In genomic region chr9:97475079-97475478, GRCh38 we compare ENCODE assay signal across 24 cellular contexts. TPM values are rescaled to one million over a fixed set of nuclear protein-coding genes. Genes with fewer than 3 reads are reported as not detected.
A peak's percentile ranks its signal among the peaks of the same experiment; 100 is the strongest.
DNase-seq lines count a peak whose midpoint lies in the region; ATAC-seq, FAIRE-seq and TF ChIP-seq lines count a peak whose summit lies in the region.
"Had no signal": no experiment of that assay in that cellular context is flagged by ENCODE, and none has a peak within 500 bp of the region (broad histone marks: within the 10 kb centered on the region; RNA-seq: fewer than 3 reads in every experiment).

No MANE protein-coding gene starts in this region.

- H2AK9ac ChIP-seq in IMR-90 (replicated peaks; ENCODE audit: low read depth, low read length, poor library complexity) = no peak overlapping the region

- TF ChIP-seq POLR2A in IMR-90 (IDR thresholded peaks at IDR 0.05; ENCODE audit: low read depth, low read length) = no peak

- no peak overlapping the region for H4K91ac ChIP-seq in IMR-90 (ENCODE audit: insufficient read depth, low read depth, low read length)

- H3K4me3 ChIP-seq in BJ (ENCODE audit: low read depth, low read length) (no peak overlapping the region), IMR-90 (ENCODE audit: insufficient read depth, low read depth, low read length) (no peak overlapping the region), bronchial epithelial cell (ENCODE audit: low read depth, low read length) (no peak overlapping the region)
- H3K4me3 ChIP-seq: BLaER1 treated with 17β-estradiol and CSF1 and Interleukin-3, amounts not matched to agents 10 nM and 100 nM; lung; smooth muscle cell; suprapubic skin had no signal

- no peaks in the 10 kb centered on the region for H3K9me3 Mint-ChIP-seq in activated CD8-positive, alpha-beta memory T cell treated with anti-CD3 and anti-CD28 coated beads, Interleukin-2, amount 10 ng/mL, durations not matched to agents 7 days and 5 days (ENCODE audit: low read depth)
- H3K9me3 Mint-ChIP-seq: activated B cell treated with CpG ODN at 0.5 μM for 24 hours; naive thymus-derived CD8-positive, alpha-beta T cell had no signal

- no peak overlapping the region for H3K14ac ChIP-seq in IMR-90 (replicated peaks; ENCODE audit: low read depth, low read length)

- no peak overlapping the region for H2BK15ac ChIP-seq in IMR-90 (ENCODE audit: low read depth, low read length)

- H3K18ac ChIP-seq in IMR-90 (ENCODE audit: low read depth, low read length) = no peak overlapping the region

- FAIRE-seq in bronchial epithelial cell (lab: Jason Lieb, UNC) (no peak), D721Med (lab: Jason Lieb, UNC) (no peak)
- FAIRE-seq: GM18507, H1 had no signal

- CTCF ChIA-PET in BJ (lab: Yijun Ruan, JAX) = interaction anchor here (1.2 to 3.3 kb wide), 4 partner anchors 12 to 127 kb away, joined by 3 to 24 read pairs (median 5); no protein-coding TSS in a partner anchor
- CTCF ChIA-PET in IMR-90 (lab: Yijun Ruan, JAX) = interaction anchor here (1.1 to 2.4 kb wide), 2 partner anchors 124 to 140 kb away, joined by 5 to 21 read pairs; no protein-coding TSS in a partner anchor
- CTCF ChIA-PET in activated CD8-positive, alpha-beta memory T cell treated with anti-CD3 and anti-CD28 coated beads, Interleukin-2, amount 10 ng/mL, durations not matched to agents 7 days and 5 days (lab: Charles Lee) = no interaction called here

- peaks cover 11% of the 10 kb centered on the region for H3K36me3 Mint-ChIP-seq in activated CD8-positive, alpha-beta memory T cell treated with anti-CD3 and anti-CD28 coated beads, Interleukin-2, amount 10 ng/mL, durations not matched to agents 7 days and 5 days

- DNase-seq in BJ (ENCODE audit: low read depth) (peak; percentile 23), IMR-90 (peak; percentile 89), bronchial epithelial cell (ENCODE audit: low read depth) (peak; percentile 7), left kidney (ENCODE audit: low read depth, low spot score) (peak; percentile 18), D721Med (ENCODE audit: insufficient read length, low spot score) (no peak), NCI-H510A treated with DMSO at 0.1 percent for 48 hours (lab: John Stamatoyannopoulos, UW) (no peak), C1 segment of cervical spinal cord (lab: John Stamatoyannopoulos, UW) (no peak)
- DNase-seq in activated CD8-positive, alpha-beta memory T cell treated with anti-CD3 and anti-CD28 coated beads, Interleukin-2, amount 10 ng/mL, durations not matched to agents 7 days and 5 days = no peak
- DNase-seq: activated B cell treated with CpG ODN at 0.5 μM for 24 hours; activated effector memory CD4-positive, alpha-beta T cell treated with anti-CD3 and anti-CD28 coated beads, Interleukin-2, amount 50 U/mL, for 16 hours; aorta; DMS 273 treated with DMSO at 0.1 percent for 48 hours; Karpas-422; naive thymus-derived CD8-positive, alpha-beta T cell; NCI-H1436; NCI-H2227 treated with DMSO at 0.1 percent for 48 hours; NK-92 treated with Interleukin-12 subunit alpha and Interleukin-12 subunit beta, amount 100 ng/mL, for 24 hours had no signal

- no peak for TF ChIP-seq RAD21 in IMR-90 (IDR thresholded peaks at IDR 0.05; ENCODE audit: low read length)

- no peaks in the 10 kb centered on the region; the same call in 1 of the 2 replicates for H3K9me1 ChIP-seq in IMR-90 (ENCODE audit: insufficient read depth, low read length)

- H3K79me1 ChIP-seq in IMR-90 (ENCODE audit: low read depth in 1 of 2, low read length in 2 of 2) = no peaks in the 10 kb centered on the region

- H2BK5ac ChIP-seq in IMR-90 (ENCODE audit: low read depth, low read length, poor library complexity, severe bottlenecking) = peak overlapping the region; percentile 89

- H3K56ac ChIP-seq in IMR-90 (ENCODE audit: extremely low read depth, insufficient read depth, low read length) = no peak overlapping the region

- BruUV-seq in IMR-90 (replicated peaks; lab: Mats Ljungman, UMichigan) = no TSS peak

- H3K4me1 ChIP-seq in IMR-90 (ENCODE audit: control insufficient read depth, insufficient read depth, low read length) = peaks cover 18% of the 10 kb centered on the region
- H3K4me1 ChIP-seq: BLaER1 treated with 17β-estradiol and CSF1 and Interleukin-3, amounts not matched to agents 10 nM and 100 nM; suprapubic skin had no signal

- H2BK20ac ChIP-seq in IMR-90 (ENCODE audit: low read depth, low read length) = no peak overlapping the region

- H3K27me3 ChIP-seq in BJ (ENCODE audit: control insufficient read depth, insufficient read depth, low read length) = no peaks in the 10 kb centered on the region
- no peaks in the 10 kb centered on the region for H3K27me3 ChIP-seq in IMR-90 (ENCODE audit: control insufficient read depth, insufficient read depth, low read length)
- H3K27me3 ChIP-seq in bronchial epithelial cell (ENCODE audit: control insufficient read depth, insufficient read depth, low read length) = no peaks in the 10 kb centered on the region
- H3K27me3 ChIP-seq: BLaER1 treated with 17β-estradiol and CSF1 and Interleukin-3, amounts not matched to agents 10 nM and 100 nM; suprapubic skin had no signal

- no peak for TF ChIP-seq CTCF in BJ (IDR thresholded peaks at IDR 0.05; ENCODE audit: insufficient read depth, low read depth, low read length)
- no peak for TF ChIP-seq CTCF in IMR-90 (conservative IDR thresholded peaks at IDR 0.05; ENCODE audit: low read depth, low read length)
- no peak for TF ChIP-seq CTCF in bronchial epithelial cell (IDR thresholded peaks at IDR 0.05; ENCODE audit: insufficient read depth, low read length, severe bottlenecking)
- no peak for TF ChIP-seq CTCF in D721Med (IDR thresholded peaks at IDR 0.05; ENCODE audit: insufficient read depth, missing control alignments)

- dilution Hi-C loops in IMR-90 (cut with HindIII; ENCODE audit: low sequenced_read_pairs, unreplicated experiment) = no loop called here

- no peaks in the 10 kb centered on the region for H3K9me3 ChIP-seq in IMR-90 (ENCODE audit: control insufficient read depth, insufficient read depth, low read length)
- H3K9me3 ChIP-seq: BLaER1 treated with 17β-estradiol and CSF1 and Interleukin-3, amounts not matched to agents 10 nM and 100 nM; suprapubic skin had no signal

- H4K20me1 ChIP-seq in IMR-90 (ENCODE audit: insufficient read depth, low read length) = no peaks in the 10 kb centered on the region; the same call in 1 of the 2 replicates
- H4K20me1 ChIP-seq: BLaER1 treated with 17β-estradiol and CSF1 and Interleukin-3, amounts not matched to agents 10 nM and 100 nM had no signal

- peak; percentile 82 for ATAC-seq in IMR-90 (ENCODE audit: low read depth)
- no peak for ATAC-seq in activated CD8-positive, alpha-beta memory T cell treated with anti-CD3 and anti-CD28 coated beads, Interleukin-2, amount 10 ng/mL, durations not matched to agents 7 days and 5 days
- ATAC-seq: naive thymus-derived CD8-positive, alpha-beta T cell had no signal

- H3K23ac ChIP-seq in IMR-90 (ENCODE audit: low read depth, low read length) = no peak overlapping the region

- intact Hi-C loops in IMR-90 (cut with micrococcal nuclease) = no loop called here

- H3K36me3 ChIP-seq in BJ (ENCODE audit: control insufficient read depth, insufficient read depth, low read length) (peaks cover 1% of the 10 kb centered on the region; the same call in 1 of the 2 replicates), IMR-90 (ENCODE audit: control insufficient read depth, insufficient read depth, low read length) (no peaks in the 10 kb centered on the region; the same call in 1 of the 2 replicates), bronchial epithelial cell (ENCODE audit: control insufficient read depth, insufficient read depth, low read length) (no peaks in the 10 kb centered on the region)

- WGBS in IMR-90 (ENCODE audit: extremely low coverage in 2 of 2, insufficient read length in 1 of 2), 2 experiments = no CpG with 5 or more reads among the region's 3 CpGs

- H3K4me2 ChIP-seq in IMR-90 (ENCODE audit: low read depth, low read length) = peak overlapping the region; percentile 78; the same call in 1 of the 2 replicates
- H3K4me2 ChIP-seq: BLaER1 treated with 17β-estradiol and CSF1 and Interleukin-3, amounts not matched to agents 10 nM and 100 nM; smooth muscle cell had no signal

- no peak overlapping the region for H2AFZ ChIP-seq in IMR-90 (replicated peaks; ENCODE audit: low read length, poor library complexity)
- H2AFZ ChIP-seq: parathyroid adenoma had no signal

- H3K27me3 Mint-ChIP-seq in activated CD8-positive, alpha-beta memory T cell treated with anti-CD3 and anti-CD28 coated beads, Interleukin-2, amount 10 ng/mL, durations not matched to agents 7 days and 5 days = no peaks in the 10 kb centered on the region
- H3K27me3 Mint-ChIP-seq: activated B cell treated with CpG ODN at 0.5 μM for 24 hours; naive thymus-derived CD8-positive, alpha-beta T cell had no signal

- no peak overlapping the region for H3K9ac ChIP-seq in IMR-90 (ENCODE audit: low read depth, low read length)
- H3K9ac ChIP-seq: BLaER1 treated with 17β-estradiol and CSF1 and Interleukin-3, amounts not matched to agents 10 nM and 100 nM; parathyroid adenoma had no signal

- no peak overlapping the region for H4K8ac ChIP-seq in IMR-90 (ENCODE audit: low read depth in 2 of 2, low read length in 2 of 2)

- H3K4me1 Mint-ChIP-seq in activated CD8-positive, alpha-beta memory T cell treated with anti-CD3 and anti-CD28 coated beads, Interleukin-2, amount 10 ng/mL, durations not matched to agents 7 days and 5 days = no peaks in the 10 kb centered on the region
- H3K4me1 Mint-ChIP-seq: activated B cell treated with CpG ODN at 0.5 μM for 24 hours; naive thymus-derived CD8-positive, alpha-beta T cell had no signal

- H3K4me3 Mint-ChIP-seq in activated CD8-positive, alpha-beta memory T cell treated with anti-CD3 and anti-CD28 coated beads, Interleukin-2, amount 10 ng/mL, durations not matched to agents 7 days and 5 days = no peak overlapping the region
- H3K4me3 Mint-ChIP-seq: activated B cell treated with CpG ODN at 0.5 μM for 24 hours; naive thymus-derived CD8-positive, alpha-beta T cell had no signal

- no peak overlapping the region for H4K5ac ChIP-seq in IMR-90 (ENCODE audit: low read depth, low read length)

- H3K27ac ChIP-seq in IMR-90 (ENCODE audit: insufficient read depth, low read length) = no peak overlapping the region
- H3K27ac ChIP-seq: BLaER1 treated with 17β-estradiol and CSF1 and Interleukin-3, amounts not matched to agents 10 nM and 100 nM; parathyroid adenoma; suprapubic skin had no signal

- no peak overlapping the region for H3K27ac Mint-ChIP-seq in activated CD8-positive, alpha-beta memory T cell treated with anti-CD3 and anti-CD28 coated beads, Interleukin-2, amount 10 ng/mL, durations not matched to agents 7 days and 5 days
- H3K27ac Mint-ChIP-seq: activated B cell treated with CpG ODN at 0.5 μM for 24 hours; naive thymus-derived CD8-positive, alpha-beta T cell had no signal

- no peak overlapping the region for H2AK5ac ChIP-seq in IMR-90 (ENCODE audit: low read depth, low read length)

- no peak overlapping the region for H2BK120ac ChIP-seq in IMR-90 (ENCODE audit: low read depth, low read length)

- POLR2A ChIA-PET in BJ (lab: Charles Lee) (no interaction called here), IMR-90 (lab: Charles Lee; ENCODE audit: unreplicated experiment) (no interaction called here)

- in situ Hi-C loops in IMR-90 (cut with MboI; ENCODE audit: low sequenced_read_pairs) = no loop called here

- H3K4ac ChIP-seq in IMR-90 (ENCODE audit: low read depth, low read length) = no peak overlapping the region

RNA-seq across cellular contexts. Expression of gene TMOD1, which starts 26.4 kb away (rescaled TPM):
- polyA plus RNA-seq in BJ (2011; rRNA removed) = 0.06 and 0.15 TPM in 2 replicates
- 0.14 and 0.31 TPM in 2 replicates for polyA minus RNA-seq in BJ (2011; rRNA and poly(A)+ RNA removed)
- total RNA-seq in IMR-90 (2012; rRNA removed) = 0.18 and 0.28 TPM in 2 replicates
- 0.19 and 0.38 TPM in 2 replicates for polyA plus RNA-seq in IMR-90 (2012; rRNA removed)
- polyA plus RNA-seq in IMR-90 (2012; cell fraction: cytosol; rRNA removed) = 0.16 and 0.26 TPM in 2 replicates
- polyA plus RNA-seq in IMR-90 (2012; cell fraction: nucleus; rRNA removed; ENCODE audit: low replicate concordance) = 0.10 and 0.66 TPM in 2 replicates
- total RNA-seq in bronchial epithelial cell = not detected in 2 replicates
- 1 to 10 TPM in 1 of 2 experiments, under 1 TPM in 1; 0.88 to 1.0 TPM for total RNA-seq in activated CD8-positive, alpha-beta memory T cell treated with anti-CD3 and anti-CD28 coated beads, Interleukin-2, amount 10 ng/mL, durations not matched to agents 7 days and 5 days

Comparison
In these comparisons a context has a peak if more than half of its experiments do, and no peak if none do; other contexts are left out.
1. DNase-seq: peak in BJ (single experiment), IMR-90 (single experiment), bronchial epithelial cell (single experiment) and left kidney (single experiment); none in D721Med (single experiment), NCI-H510A treated with DMSO at 0.1 percent for 48 hours (single experiment), activated CD8-positive, alpha-beta memory T cell treated with anti-CD3 and anti-CD28 coated beads, Interleukin-2, amount 10 ng/mL, durations not matched to agents 7 days and 5 days (single experiment) and C1 segment of cervical spinal cord (0 of 14).